In the genomic region with DNA sequence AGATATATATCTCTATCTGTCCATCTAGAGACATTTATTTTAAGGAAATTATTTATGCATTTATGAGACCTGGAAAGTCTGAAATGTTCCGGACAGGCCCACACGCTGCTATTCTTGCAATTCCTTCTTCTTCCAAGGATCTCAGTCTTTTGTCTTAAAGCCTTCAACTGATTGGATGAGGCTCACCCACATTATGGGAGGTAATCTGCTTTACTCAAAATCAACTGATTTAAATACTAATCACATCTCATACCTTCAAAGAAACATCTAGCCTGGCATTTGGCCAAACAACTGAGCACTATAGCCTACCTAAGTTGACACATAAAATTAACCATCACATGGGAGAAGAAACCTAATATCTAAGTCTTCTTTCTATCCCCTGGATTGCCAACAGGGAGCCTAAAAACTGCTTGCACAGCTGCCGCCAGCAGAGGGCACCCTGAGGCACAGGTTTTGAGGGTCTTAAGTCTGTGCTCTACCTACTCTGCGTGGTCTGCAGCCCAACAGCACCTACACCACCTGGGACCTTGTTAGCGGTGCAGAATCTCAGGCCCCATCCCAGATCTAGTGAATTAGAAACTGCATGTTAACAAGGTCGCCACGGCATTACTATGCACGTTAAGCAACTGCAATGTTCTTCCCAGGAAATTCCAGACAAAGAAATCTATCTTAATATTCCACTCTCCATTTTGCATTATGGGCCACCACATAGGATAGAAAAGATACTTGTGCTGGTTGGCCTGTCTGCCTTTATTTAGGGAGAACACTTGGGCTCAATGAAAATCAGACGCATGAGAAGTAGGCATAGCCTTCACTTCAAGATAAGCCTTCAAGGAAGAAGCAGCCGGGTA, we compare ENCODE assay signal across 1 cellular context.
A peak's percentile ranks its signal among the peaks of the same experiment; 100 is the strongest.
TF ChIP-seq lines count a peak whose summit lies in the region.

No MANE protein-coding gene starts in this region.

TF ChIP-seq in HepG2, 621 proteins besides CTCF, POLR2A, EP300 and RAD21 (continued from another document and continues in another):
- TF ChIP-seq, protein P1, sequence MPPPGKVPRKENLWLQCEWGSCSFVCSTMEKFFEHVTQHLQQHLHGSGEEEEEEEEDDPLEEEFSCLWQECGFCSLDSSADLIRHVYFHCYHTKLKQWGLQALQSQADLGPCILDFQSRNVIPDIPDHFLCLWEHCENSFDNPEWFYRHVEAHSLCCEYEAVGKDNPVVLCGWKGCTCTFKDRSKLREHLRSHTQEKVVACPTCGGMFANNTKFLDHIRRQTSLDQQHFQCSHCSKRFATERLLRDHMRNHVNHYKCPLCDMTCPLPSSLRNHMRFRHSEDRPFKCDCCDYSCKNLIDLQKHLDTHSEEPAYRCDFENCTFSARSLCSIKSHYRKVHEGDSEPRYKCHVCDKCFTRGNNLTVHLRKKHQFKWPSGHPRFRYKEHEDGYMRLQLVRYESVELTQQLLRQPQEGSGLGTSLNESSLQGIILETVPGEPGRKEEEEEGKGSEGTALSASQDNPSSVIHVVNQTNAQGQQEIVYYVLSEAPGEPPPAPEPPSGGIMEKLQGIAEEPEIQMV (CRISPR knock-in tag; IDR thresholded peaks at IDR 0.05; ENCODE audit: low read depth) = 0 out of 2 replicates have a peak, but pooled peaks have one; percentile 22
- TF ChIP-seq ZNF747 (CRISPR knock-in tag; IDR thresholded peaks at IDR 0.05; ENCODE audit: borderline replicate concordance) (0 out of 2 replicates have a peak, but pooled peaks have one; percentile 24), TCF7 (IDR thresholded peaks at IDR 0.05; ENCODE audit: low read depth) (no peak), ZNF225 (CRISPR knock-in tag; IDR thresholded peaks at IDR 0.05) (no peak), SP1 (IDR thresholded peaks at IDR 0.05) (no peak), SP1 (CRISPR knock-in tag; IDR thresholded peaks at IDR 0.05) (no peak), FOXA3 (CRISPR knock-in tag; IDR thresholded peaks at IDR 0.05) (0 out of 2 replicates have a peak, but pooled peaks have one; percentile 14), ZNF652 (CRISPR knock-in tag; IDR thresholded peaks at IDR 0.05; ENCODE audit: borderline replicate concordance, low read depth) (no peak), ZMAT3 (CRISPR knock-in tag; conservative IDR thresholded peaks at IDR 0.05) (no peak), TCF7L2 (IDR thresholded peaks at IDR 0.05; ENCODE audit: low read depth, low read length) (no peak), ZNF274 (CRISPR knock-in tag; IDR thresholded peaks at IDR 0.05) (no peak), RFX5 (IDR thresholded peaks at IDR 0.05; ENCODE audit: low read depth, low read length) (no peak), SNAPC2 (CRISPR knock-in tag; IDR thresholded peaks at IDR 0.05) (no peak), HOXD1 (CRISPR knock-in tag; IDR thresholded peaks at IDR 0.05) (no peak), SRF (IDR thresholded peaks at IDR 0.05; ENCODE audit: low read depth, low read length) (no peak), ZKSCAN1 (IDR thresholded peaks at IDR 0.05; ENCODE audit: low read length) (no peak), ETV6 (CRISPR knock-in tag; conservative IDR thresholded peaks at IDR 0.05) (no peak), ZNF775 (CRISPR knock-in tag; IDR thresholded peaks at IDR 0.05; ENCODE audit: borderline replicate concordance) (no peak), KLF12 (CRISPR knock-in tag; IDR thresholded peaks at IDR 0.05; ENCODE audit: borderline replicate concordance) (no peak), IKZF1 (IDR thresholded peaks at IDR 0.05) (no peak), PAWR (CRISPR knock-in tag; IDR thresholded peaks at IDR 0.05; ENCODE audit: borderline replicate concordance) (no peak), GTF2F1 (IDR thresholded peaks at IDR 0.05; ENCODE audit: low read length) (no peak), ZNF615 (CRISPR knock-in tag; IDR thresholded peaks at IDR 0.05; ENCODE audit: borderline replicate concordance) (no peak), ZNF790 (CRISPR knock-in tag; IDR thresholded peaks at IDR 0.05; ENCODE audit: borderline replicate concordance) (no peak), ZNF350 (CRISPR knock-in tag; IDR thresholded peaks at IDR 0.05; ENCODE audit: borderline replicate concordance, low read depth) (no peak), TOE1 (CRISPR knock-in tag; IDR thresholded peaks at IDR 0.05) (no peak), NCOR1 (IDR thresholded peaks at IDR 0.05; ENCODE audit: borderline replicate concordance, low read length) (no peak), ZNF879 (CRISPR knock-in tag; IDR thresholded peaks at IDR 0.05) (no peak), ZKSCAN8 (CRISPR knock-in tag; IDR thresholded peaks at IDR 0.05; ENCODE audit: borderline replicate concordance) (no peak; the same call in 1 of the 2 replicates), ZNF337 (CRISPR knock-in tag; IDR thresholded peaks at IDR 0.05; ENCODE audit: borderline replicate concordance, low read depth) (no peak), JUN (CRISPR knock-in tag; IDR thresholded peaks at IDR 0.05) (no peak), ZNF780A (CRISPR knock-in tag; IDR thresholded peaks at IDR 0.05) (no peak), DPF2 (CRISPR knock-in tag; IDR thresholded peaks at IDR 0.05; ENCODE audit: borderline replicate concordance, low read depth) (0 out of 2 replicates have a peak, but pooled peaks have one; percentile 14), PHF20 (CRISPR knock-in tag; IDR thresholded peaks at IDR 0.05) (no peak), ZNF253 (CRISPR knock-in tag; IDR thresholded peaks at IDR 0.05; ENCODE audit: borderline replicate concordance) (no peak), RXRA (CRISPR knock-in tag; IDR thresholded peaks at IDR 0.05) (no peak), MAF1 (CRISPR knock-in tag; IDR thresholded peaks at IDR 0.05; ENCODE audit: borderline replicate concordance) (no peak), ZNF24 (IDR thresholded peaks at IDR 0.05) (no peak), ZNF34 (CRISPR knock-in tag; IDR thresholded peaks at IDR 0.05; ENCODE audit: borderline replicate concordance) (0 out of 2 replicates have a peak, but pooled peaks have one; percentile 68), DNMT3B (CRISPR knock-in tag; conservative IDR thresholded peaks at IDR 0.05) (peak; percentile 80; the same call in 1 of the 2 replicates), TBP (CRISPR knock-in tag; IDR thresholded peaks at IDR 0.05) (no peak)
- TF ChIP-seq, protein P2, sequence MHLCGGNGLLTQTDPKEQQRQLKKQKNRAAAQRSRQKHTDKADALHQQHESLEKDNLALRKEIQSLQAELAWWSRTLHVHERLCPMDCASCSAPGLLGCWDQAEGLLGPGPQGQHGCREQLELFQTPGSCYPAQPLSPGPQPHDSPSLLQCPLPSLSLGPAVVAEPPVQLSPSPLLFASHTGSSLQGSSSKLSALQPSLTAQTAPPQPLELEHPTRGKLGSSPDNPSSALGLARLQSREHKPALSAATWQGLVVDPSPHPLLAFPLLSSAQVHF (CRISPR knock-in tag; IDR thresholded peaks at IDR 0.05) = no peak
- TF ChIP-seq, protein P3, sequence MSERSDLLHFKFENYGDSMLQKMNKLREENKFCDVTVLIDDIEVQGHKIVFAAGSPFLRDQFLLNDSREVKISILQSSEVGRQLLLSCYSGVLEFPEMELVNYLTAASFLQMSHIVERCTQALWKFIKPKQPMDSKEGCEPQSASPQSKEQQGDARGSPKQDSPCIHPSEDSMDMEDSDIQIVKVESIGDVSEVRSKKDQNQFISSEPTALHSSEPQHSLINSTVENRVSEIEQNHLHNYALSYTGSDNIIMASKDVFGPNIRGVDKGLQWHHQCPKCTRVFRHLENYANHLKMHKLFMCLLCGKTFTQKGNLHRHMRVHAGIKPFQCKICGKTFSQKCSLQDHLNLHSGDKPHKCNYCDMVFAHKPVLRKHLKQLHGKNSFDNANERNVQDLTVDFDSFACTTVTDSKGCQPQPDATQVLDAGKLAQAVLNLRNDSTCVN (CRISPR knock-in tag; IDR thresholded peaks at IDR 0.05; ENCODE audit: borderline replicate concordance) = no peak
- TF ChIP-seq, protein P4, sequence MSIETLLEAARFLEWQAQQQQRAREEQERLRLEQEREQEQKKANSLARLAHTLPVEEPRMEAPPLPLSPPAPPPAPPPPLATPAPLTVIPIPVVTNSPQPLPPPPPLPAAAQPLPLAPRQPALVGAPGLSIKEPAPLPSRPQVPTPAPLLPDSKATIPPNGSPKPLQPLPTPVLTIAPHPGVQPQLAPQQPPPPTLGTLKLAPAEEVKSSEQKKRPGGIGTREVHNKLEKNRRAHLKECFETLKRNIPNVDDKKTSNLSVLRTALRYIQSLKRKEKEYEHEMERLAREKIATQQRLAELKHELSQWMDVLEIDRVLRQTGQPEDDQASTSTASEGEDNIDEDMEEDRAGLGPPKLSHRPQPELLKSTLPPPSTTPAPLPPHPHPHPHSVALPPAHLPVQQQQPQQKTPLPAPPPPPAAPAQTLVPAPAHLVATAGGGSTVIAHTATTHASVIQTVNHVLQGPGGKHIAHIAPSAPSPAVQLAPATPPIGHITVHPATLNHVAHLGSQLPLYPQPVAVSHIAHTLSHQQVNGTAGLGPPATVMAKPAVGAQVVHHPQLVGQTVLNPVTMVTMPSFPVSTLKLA (IDR thresholded peaks at IDR 0.05) = no peak
- TF ChIP-seq, protein P5, sequence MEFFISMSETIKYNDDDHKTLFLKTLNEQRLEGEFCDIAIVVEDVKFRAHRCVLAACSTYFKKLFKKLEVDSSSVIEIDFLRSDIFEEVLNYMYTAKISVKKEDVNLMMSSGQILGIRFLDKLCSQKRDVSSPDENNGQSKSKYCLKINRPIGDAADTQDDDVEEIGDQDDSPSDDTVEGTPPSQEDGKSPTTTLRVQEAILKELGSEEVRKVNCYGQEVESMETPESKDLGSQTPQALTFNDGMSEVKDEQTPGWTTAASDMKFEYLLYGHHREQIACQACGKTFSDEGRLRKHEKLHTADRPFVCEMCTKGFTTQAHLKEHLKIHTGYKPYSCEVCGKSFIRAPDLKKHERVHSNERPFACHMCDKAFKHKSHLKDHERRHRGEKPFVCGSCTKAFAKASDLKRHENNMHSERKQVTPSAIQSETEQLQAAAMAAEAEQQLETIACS (CRISPR knock-in tag; IDR thresholded peaks at IDR 0.05) = no peak
- TF ChIP-seq, protein P6, sequence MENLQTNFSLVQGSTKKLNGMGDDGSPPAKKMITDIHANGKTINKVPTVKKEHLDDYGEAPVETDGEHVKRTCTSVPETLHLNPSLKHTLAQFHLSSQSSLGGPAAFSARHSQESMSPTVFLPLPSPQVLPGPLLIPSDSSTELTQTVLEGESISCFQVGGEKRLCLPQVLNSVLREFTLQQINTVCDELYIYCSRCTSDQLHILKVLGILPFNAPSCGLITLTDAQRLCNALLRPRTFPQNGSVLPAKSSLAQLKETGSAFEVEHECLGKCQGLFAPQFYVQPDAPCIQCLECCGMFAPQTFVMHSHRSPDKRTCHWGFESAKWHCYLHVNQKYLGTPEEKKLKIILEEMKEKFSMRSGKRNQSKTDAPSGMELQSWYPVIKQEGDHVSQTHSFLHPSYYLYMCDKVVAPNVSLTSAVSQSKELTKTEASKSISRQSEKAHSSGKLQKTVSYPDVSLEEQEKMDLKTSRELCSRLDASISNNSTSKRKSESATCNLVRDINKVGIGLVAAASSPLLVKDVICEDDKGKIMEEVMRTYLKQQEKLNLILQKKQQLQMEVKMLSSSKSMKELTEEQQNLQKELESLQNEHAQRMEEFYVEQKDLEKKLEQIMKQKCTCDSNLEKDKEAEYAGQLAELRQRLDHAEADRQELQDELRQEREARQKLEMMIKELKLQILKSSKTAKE (CRISPR knock-in tag; IDR thresholded peaks at IDR 0.05; ENCODE audit: borderline replicate concordance) = no peak
- TF ChIP-seq, protein P7, sequence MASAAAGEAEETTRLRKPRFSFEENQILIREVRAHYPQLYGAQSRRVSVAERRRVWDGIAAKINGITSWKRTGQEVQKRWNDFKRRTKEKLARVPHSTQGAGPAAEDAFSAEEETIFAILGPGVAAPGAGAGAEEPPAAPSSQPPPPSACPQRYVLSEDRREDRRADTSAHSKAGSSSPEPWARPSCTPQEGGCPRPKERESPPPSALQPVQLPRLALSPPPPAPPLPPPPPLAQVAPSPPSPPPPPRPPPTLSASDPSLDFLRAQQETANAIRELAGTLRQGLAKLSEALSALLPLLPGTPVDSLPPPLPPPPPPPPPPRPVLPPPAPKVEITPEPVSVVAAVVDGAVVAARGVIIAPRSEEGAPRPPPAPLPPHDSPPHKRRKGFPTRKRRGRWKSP (CRISPR knock-in tag; IDR thresholded peaks at IDR 0.05) = 0 out of 2 replicates have a peak, but pooled peaks have one; percentile 26
- TF ChIP-seq, protein P8, sequence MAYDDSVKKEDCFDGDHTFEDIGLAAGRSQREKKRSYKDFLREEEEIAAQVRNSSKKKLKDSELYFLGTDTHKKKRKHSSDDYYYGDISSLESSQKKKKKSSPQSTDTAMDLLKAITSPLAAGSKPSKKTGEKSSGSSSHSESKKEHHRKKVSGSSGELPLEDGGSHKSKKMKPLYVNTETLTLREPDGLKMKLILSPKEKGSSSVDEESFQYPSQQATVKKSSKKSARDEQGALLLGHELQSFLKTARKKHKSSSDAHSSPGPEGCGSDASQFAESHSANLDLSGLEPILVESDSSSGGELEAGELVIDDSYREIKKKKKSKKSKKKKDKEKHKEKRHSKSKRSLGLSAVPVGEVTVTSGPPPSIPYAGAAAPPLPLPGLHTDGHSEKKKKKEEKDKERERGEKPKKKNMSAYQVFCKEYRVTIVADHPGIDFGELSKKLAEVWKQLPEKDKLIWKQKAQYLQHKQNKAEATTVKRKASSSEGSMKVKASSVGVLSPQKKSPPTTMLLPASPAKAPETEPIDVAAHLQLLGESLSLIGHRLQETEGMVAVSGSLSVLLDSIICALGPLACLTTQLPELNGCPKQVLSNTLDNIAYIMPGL (CRISPR knock-in tag; IDR thresholded peaks at IDR 0.05; ENCODE audit: borderline replicate concordance in 1 of 2, low read depth in 1 of 2) = peak in 1 of 2 experiments; percentile 63; a peak in 1 of 4 replicates
- TF ChIP-seq, protein P9, sequence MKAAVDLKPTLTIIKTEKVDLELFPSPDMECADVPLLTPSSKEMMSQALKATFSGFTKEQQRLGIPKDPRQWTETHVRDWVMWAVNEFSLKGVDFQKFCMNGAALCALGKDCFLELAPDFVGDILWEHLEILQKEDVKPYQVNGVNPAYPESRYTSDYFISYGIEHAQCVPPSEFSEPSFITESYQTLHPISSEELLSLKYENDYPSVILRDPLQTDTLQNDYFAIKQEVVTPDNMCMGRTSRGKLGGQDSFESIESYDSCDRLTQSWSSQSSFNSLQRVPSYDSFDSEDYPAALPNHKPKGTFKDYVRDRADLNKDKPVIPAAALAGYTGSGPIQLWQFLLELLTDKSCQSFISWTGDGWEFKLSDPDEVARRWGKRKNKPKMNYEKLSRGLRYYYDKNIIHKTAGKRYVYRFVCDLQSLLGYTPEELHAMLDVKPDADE (CRISPR knock-in tag; IDR thresholded peaks at IDR 0.05) = no peak
- TF ChIP-seq, protein P10, sequence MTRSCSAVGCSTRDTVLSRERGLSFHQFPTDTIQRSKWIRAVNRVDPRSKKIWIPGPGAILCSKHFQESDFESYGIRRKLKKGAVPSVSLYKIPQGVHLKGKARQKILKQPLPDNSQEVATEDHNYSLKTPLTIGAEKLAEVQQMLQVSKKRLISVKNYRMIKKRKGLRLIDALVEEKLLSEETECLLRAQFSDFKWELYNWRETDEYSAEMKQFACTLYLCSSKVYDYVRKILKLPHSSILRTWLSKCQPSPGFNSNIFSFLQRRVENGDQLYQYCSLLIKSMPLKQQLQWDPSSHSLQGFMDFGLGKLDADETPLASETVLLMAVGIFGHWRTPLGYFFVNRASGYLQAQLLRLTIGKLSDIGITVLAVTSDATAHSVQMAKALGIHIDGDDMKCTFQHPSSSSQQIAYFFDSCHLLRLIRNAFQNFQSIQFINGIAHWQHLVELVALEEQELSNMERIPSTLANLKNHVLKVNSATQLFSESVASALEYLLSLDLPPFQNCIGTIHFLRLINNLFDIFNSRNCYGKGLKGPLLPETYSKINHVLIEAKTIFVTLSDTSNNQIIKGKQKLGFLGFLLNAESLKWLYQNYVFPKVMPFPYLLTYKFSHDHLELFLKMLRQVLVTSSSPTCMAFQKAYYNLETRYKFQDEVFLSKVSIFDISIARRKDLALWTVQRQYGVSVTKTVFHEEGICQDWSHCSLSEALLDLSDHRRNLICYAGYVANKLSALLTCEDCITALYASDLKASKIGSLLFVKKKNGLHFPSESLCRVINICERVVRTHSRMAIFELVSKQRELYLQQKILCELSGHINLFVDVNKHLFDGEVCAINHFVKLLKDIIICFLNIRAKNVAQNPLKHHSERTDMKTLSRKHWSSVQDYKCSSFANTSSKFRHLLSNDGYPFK (CRISPR knock-in tag; IDR thresholded peaks at IDR 0.05; ENCODE audit: borderline replicate concordance) = no peak
